ENCODE assay signal across 16 cellular contexts in genomic region chr1:9108056-9108665, GRCh38. TPM values are rescaled to one million over a fixed set of nuclear protein-coding genes. Genes with fewer than 3 reads are reported as not detected.
"Had no signal": no experiment of that assay in that cellular context is flagged by ENCODE, and none has a peak within 500 bp of the region (broad histone marks: within the 10 kb centered on the region; RNA-seq: fewer than 3 reads in every experiment).

No MANE protein-coding gene starts in this region.

- H3K27ac Mint-ChIP-seq: natural killer cell; stimulated activated naive CD8-positive, alpha-beta T cell treated with anti-CD3 and anti-CD28 coated beads, Interleukin-15, amount 100 ng/mL, for 72 hours had no signal

- DNase-seq: effector CD4-positive, alpha-beta T cell; left lung; lower lobe of right lung; natural killer cell; occipital lobe; pancreas; retina; right lobe of liver; stimulated activated CD4-positive, alpha-beta T cell treated with anti-CD3 and anti-CD28 coated beads, Interleukin-12 subunit alpha, Interleukin-12 subunit beta, amount 100 ng/mL, for 4 hours; stimulated activated CD4-positive, alpha-beta T cell treated with anti-CD3 and anti-CD28 coated beads, Interleukin-1b, Interleukin-23, amount 100 ng/mL, for 48 hours; stimulated activated CD4-positive, alpha-beta T cell treated with anti-CD3 and anti-CD28 coated beads, Interleukin-4, amount 100 ng/mL, for 1 hour; stimulated activated CD8-positive, alpha-beta memory T cell treated with anti-CD3 and anti-CD28 coated beads, Interleukin-4, amount 100 ng/mL, for 48 hours; stimulated activated naive CD4-positive, alpha-beta T cell; stimulated activated naive CD8-positive, alpha-beta T cell treated with anti-CD3 and anti-CD28 coated beads, Interleukin-15, amount 100 ng/mL, for 72 hours; transverse colon had no signal

- H3K4me1 Mint-ChIP-seq: natural killer cell had no signal

- H3K9me3 Mint-ChIP-seq: natural killer cell; stimulated activated naive CD8-positive, alpha-beta T cell treated with anti-CD3 and anti-CD28 coated beads, Interleukin-15, amount 100 ng/mL, for 72 hours had no signal

- H3K36me3 Mint-ChIP-seq: natural killer cell had no signal

- ATAC-seq: left lung; lower lobe of right lung; natural killer cell; pancreas; right lobe of liver; stimulated activated naive CD8-positive, alpha-beta T cell treated with anti-CD3 and anti-CD28 coated beads, Interleukin-15, amount 100 ng/mL, for 72 hours had no signal

- H3K4me3 Mint-ChIP-seq: natural killer cell; stimulated activated naive CD8-positive, alpha-beta T cell treated with anti-CD3 and anti-CD28 coated beads, Interleukin-15, amount 100 ng/mL, for 72 hours had no signal

- H3K27me3 Mint-ChIP-seq: stimulated activated naive CD8-positive, alpha-beta T cell treated with anti-CD3 and anti-CD28 coated beads, Interleukin-15, amount 100 ng/mL, for 72 hours had no signal

RNA-seq across cellular contexts. Expression of gene SLC2A5, which starts 38.7 kb away (rescaled TPM):
- total RNA-seq: natural killer cell, pulmonary artery endothelial cell had no signal
